ENCODE assay signal across 23 cellular contexts in genomic region chr3:81980566-81981494, GRCh38.
DNase-seq lines count a peak whose midpoint lies in the region; TF ChIP-seq lines count a peak whose summit lies in the region.
"Had no signal": no experiment of that assay in that cellular context is flagged by ENCODE, and none has a peak within 500 bp of the region (broad histone marks: within the 10 kb centered on the region; RNA-seq: fewer than 3 reads in every experiment).

No MANE protein-coding gene starts in this region.

- no TSS peak for BruUV-seq in PC-9 (replicated peaks; lab: Mats Ljungman, UMichigan)

- H3K9me2 ChIP-seq in PC-9 (ENCODE audit: insufficient read depth), result no peaks in the 10 kb centered on the region

- no peak for TF ChIP-seq CTCF in PC-9 (conservative IDR thresholded peaks at IDR 0.05)

- 0 out of 2 replicates have a peak overlapping the region, but pooled peaks have one; percentile 7 for H3K4me3 ChIP-seq in PC-9
- no peak overlapping the region for H3K4me3 ChIP-seq in CD8-positive, alpha-beta memory T cell (ENCODE audit: low read length)
- H3K4me3 ChIP-seq: ascending aorta, right atrium auricular region, SJCRH30, thyroid gland had no signal

- intact Hi-C loops in PC-9 (cut with micrococcal nuclease; ENCODE audit: unreplicated experiment), result no loop called here

- no peaks in the 10 kb centered on the region for H3K36me3 Mint-ChIP-seq in CD8-positive, alpha-beta memory T cell
- H3K36me3 Mint-ChIP-seq: activated naive CD4-positive, alpha-beta T cell treated with anti-CD3 and anti-CD28 coated beads, Interleukin-2, amount 10 ng/mL, durations not matched to agents 7 days and 5 days; memory B cell had no signal

- H3K9me3 ChIP-seq in PC-9 (ENCODE audit: insufficient read depth, low read depth), result no peaks in the 10 kb centered on the region
- no peaks in the 10 kb centered on the region for H3K9me3 ChIP-seq in CD8-positive, alpha-beta memory T cell (ENCODE audit: low read length)
- H3K9me3 ChIP-seq: ascending aorta, BE2C, right atrium auricular region, SJCRH30, thyroid gland had no signal

- no peaks in the 10 kb centered on the region for H4K20me1 ChIP-seq in PC-9 (ENCODE audit: insufficient read depth)

- H3K4me3 Mint-ChIP-seq in CD8-positive, alpha-beta memory T cell, result no peak overlapping the region
- H3K4me3 Mint-ChIP-seq: activated naive CD4-positive, alpha-beta T cell treated with anti-CD3 and anti-CD28 coated beads, Interleukin-2, amount 10 ng/mL, durations not matched to agents 7 days and 5 days; activated T-cell treated with anti-CD3 and anti-CD28 coated beads, Interleukin-2, amount 50 U/mL, for 72 hours; memory B cell; stimulated activated naive CD8-positive, alpha-beta T cell treated with anti-CD3 and anti-CD28 coated beads, Interleukin-15, Interleukin-2, amounts not matched to agents 100 ng/mL and 50 ng/mL, for 24 hours had no signal

- 0 out of 2 replicates have a peak overlapping the region, but pooled peaks have one; percentile 30 for H3K27ac ChIP-seq in PC-9
- H3K27ac ChIP-seq in epithelial cell of prostate, result peak overlapping the region; percentile 48
- no peak overlapping the region for H3K27ac ChIP-seq in CD8-positive, alpha-beta memory T cell (ENCODE audit: low read depth, low read length)
- H3K27ac ChIP-seq: ascending aorta, right atrium auricular region, SJCRH30, thyroid gland had no signal

- peaks cover 0 to 9% (median 6%) of the 10 kb centered on the region in 5 donors for H3K9me3 Mint-ChIP-seq in CD8-positive, alpha-beta memory T cell
- H3K9me3 Mint-ChIP-seq: activated T-cell treated with anti-CD3 and anti-CD28 coated beads, Interleukin-2, amount 50 U/mL, for 72 hours; memory B cell; stimulated activated naive CD8-positive, alpha-beta T cell treated with anti-CD3 and anti-CD28 coated beads, Interleukin-15, Interleukin-2, amounts not matched to agents 100 ng/mL and 50 ng/mL, for 24 hours had no signal

- peak overlapping the region; percentile 18 for H3K4me2 ChIP-seq in PC-9

- H3K36me3 ChIP-seq in PC-9 (ENCODE audit: low read depth), result no peaks in the 10 kb centered on the region
- no peaks in the 10 kb centered on the region for H3K36me3 ChIP-seq in CD8-positive, alpha-beta memory T cell (ENCODE audit: insufficient read depth, low read length)
- H3K36me3 ChIP-seq: ascending aorta, BE2C, right atrium auricular region, SJCRH30, thyroid gland had no signal

- no peaks in the 10 kb centered on the region for H3K27me3 Mint-ChIP-seq in CD8-positive, alpha-beta memory T cell
- H3K27me3 Mint-ChIP-seq: activated naive CD4-positive, alpha-beta T cell treated with anti-CD3 and anti-CD28 coated beads, Interleukin-2, amount 10 ng/mL, durations not matched to agents 7 days and 5 days; memory B cell; stimulated activated naive CD8-positive, alpha-beta T cell treated with anti-CD3 and anti-CD28 coated beads, Interleukin-15, Interleukin-2, amounts not matched to agents 100 ng/mL and 50 ng/mL, for 24 hours had no signal

- H3K4me1 ChIP-seq in PC-9 (replicated peaks; ENCODE audit: insufficient read depth), result no peaks in the 10 kb centered on the region
- no peaks in the 10 kb centered on the region for H3K4me1 ChIP-seq in CD8-positive, alpha-beta memory T cell (ENCODE audit: insufficient read depth, low read length)
- H3K4me1 ChIP-seq: ascending aorta, right atrium auricular region, SJCRH30, thyroid gland had no signal

- H3K79me2 ChIP-seq in PC-9 (ENCODE audit: low read depth), result no peaks in the 10 kb centered on the region

- POLR2A ChIA-PET in PC-9 (lab: Charles Lee; ENCODE audit: unreplicated experiment), result no interaction called here
- POLR2A ChIA-PET in CD8-positive, alpha-beta memory T cell (lab: Charles Lee), result no interaction called here

- H3K4me1 Mint-ChIP-seq in CD8-positive, alpha-beta memory T cell, result no peaks in the 10 kb centered on the region
- H3K4me1 Mint-ChIP-seq: activated naive CD4-positive, alpha-beta T cell treated with anti-CD3 and anti-CD28 coated beads, Interleukin-2, amount 10 ng/mL, durations not matched to agents 7 days and 5 days; memory B cell had no signal

- H3F3A ChIP-seq in PC-9 (ENCODE audit: insufficient read depth, low read depth), result 0 out of 2 replicates have a peak, but pooled peaks cover 3% of the 10 kb centered on the region

- H3K27ac Mint-ChIP-seq in CD8-positive, alpha-beta memory T cell, result no peak overlapping the region
- H3K27ac Mint-ChIP-seq: activated naive CD4-positive, alpha-beta T cell treated with anti-CD3 and anti-CD28 coated beads, Interleukin-2, amount 10 ng/mL, durations not matched to agents 7 days and 5 days; activated T-cell treated with anti-CD3 and anti-CD28 coated beads, Interleukin-2, amount 50 U/mL, for 72 hours; memory B cell; stimulated activated naive CD8-positive, alpha-beta T cell treated with anti-CD3 and anti-CD28 coated beads, Interleukin-15, Interleukin-2, amounts not matched to agents 100 ng/mL and 50 ng/mL, for 24 hours had no signal

- CTCF ChIA-PET in PC-9 (lab: Charles Lee), result no interaction called here
- CTCF ChIA-PET in CD8-positive, alpha-beta memory T cell (lab: Charles Lee), result no interaction called here

- peak overlapping the region; percentile 69 for H2AFZ ChIP-seq in PC-9

- no peaks in the 10 kb centered on the region for H3K27me3 ChIP-seq in PC-9 (ENCODE audit: insufficient read depth, low read depth)
- H3K27me3 ChIP-seq in CD8-positive, alpha-beta memory T cell (ENCODE audit: insufficient read depth, low read length, poor library complexity, severe bottlenecking), result no peaks in the 10 kb centered on the region
- H3K27me3 ChIP-seq: ascending aorta, BE2C, right atrium auricular region, SJCRH30, thyroid gland had no signal

- peak; percentile 12 for DNase-seq in NOMO-1 treated with DMSO at 0.1 percent for 48 hours (lab: John Stamatoyannopoulos, UW; ENCODE audit: unreplicated experiment)
- no peak for DNase-seq in NOMO-1 treated with dmso at 0.1 percent for 144 hours (lab: John Stamatoyannopoulos, UW; ENCODE audit: unreplicated experiment)
- DNase-seq in PC-9, result peak; percentile 4 to 39
- peak; percentile 40 for DNase-seq in epithelial cell of prostate (ENCODE audit: low read depth, low spot score)
- no peak for DNase-seq in midbrain (lab: John Stamatoyannopoulos, UW)
- no peak for DNase-seq in CD8-positive, alpha-beta memory T cell
- no peak for DNase-seq in activated CD4-positive, alpha-beta T cell treated with anti-CD3 and anti-CD28 coated beads for 48 hours
- DNase-seq in KG1 (lab: John Stamatoyannopoulos, UW), result no peak
- DNase-seq: activated CD4-positive, alpha-beta T cell treated with anti-CD3 and anti-CD28 coated beads for 4 hours; activated naive CD4-positive, alpha-beta T cell treated with anti-CD3 and anti-CD28 coated beads, Interleukin-2, amount 10 ng/mL, durations not matched to agents 7 days and 5 days; activated T-cell treated with anti-CD3 and anti-CD28 coated beads, Interleukin-2, amount 50 U/mL, for 72 hours; BE2C; NCI-H1436 treated with DMSO at 0.1 percent for 48 hours; NCI-H2171; NCI-H524; SJCRH30; stimulated activated CD4-positive, alpha-beta T cell treated with anti-CD3 and anti-CD28 coated beads, Interleukin-12 subunit alpha, Interleukin-12 subunit beta, amount 100 ng/mL, for 4 hours; T-helper 1 cell; thyroid gland had no signal

Comparison
In these comparisons a context has a peak if more than half of its experiments do, and no peak if none do; other contexts are left out.
1. DNase-seq: peak in NOMO-1 treated with DMSO at 0.1 percent for 48 hours (single experiment), PC-9 (2 of 2) and epithelial cell of prostate (single experiment); none in NOMO-1 treated with dmso at 0.1 percent for 144 hours (single experiment), midbrain (single experiment), CD8-positive, alpha-beta memory T cell (0 of 5), activated CD4-positive, alpha-beta T cell treated with anti-CD3 and anti-CD28 coated beads for 48 hours (single experiment) and KG1 (single experiment).